Comparison of ENCODE assay signal across 8 cellular contexts in the genomic region with DNA sequence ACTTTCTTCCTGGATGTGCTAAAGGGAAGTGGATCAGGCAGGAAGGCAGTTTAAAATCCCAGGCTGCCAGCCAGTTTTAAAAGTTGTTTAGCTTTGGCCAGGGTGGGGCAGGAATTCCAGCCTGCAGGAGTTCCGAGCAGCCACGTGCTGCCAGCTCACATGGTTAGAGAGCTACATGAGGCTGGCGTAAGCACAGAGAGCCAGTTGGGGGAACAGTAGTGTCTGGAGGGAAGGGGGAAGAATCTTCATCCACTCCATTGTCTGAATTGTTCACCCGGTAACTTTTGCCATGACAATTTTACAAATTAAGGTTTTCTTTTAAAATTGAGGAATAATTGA. TPM values are rescaled to one million over a fixed set of nuclear protein-coding genes. Genes with fewer than 3 reads are reported as not detected.
DNase-seq lines count a peak whose midpoint lies in the region; ATAC-seq lines count a peak whose summit lies in the region.

No MANE protein-coding gene starts in this region.

- DNase-seq in DMS153 treated with DMSO at 0.1 percent for 48 hours (lab: John Stamatoyannopoulos, UW; ENCODE audit: unreplicated experiment) (peak; percentile 88), NCI-H460 (ENCODE audit: extremely low read depth, low read depth) (peak; percentile 95), dedifferentiated amniotic fluid mesenchymal stem cell (ENCODE audit: extremely low spot score) (peak; percentile 93), lung microvascular endothelial cell (ENCODE audit: low read depth in 2 of 2) (peak; percentile 93 to 95), ureter (ENCODE audit: low spot score) (peak; percentile 87)

- ATAC-seq in GM21528 (IDR thresholded peaks at IDR 0.05; ENCODE audit: low FRiP score, unreplicated experiment) = no peak
- ATAC-seq in GM19328 (IDR thresholded peaks at IDR 0.05; ENCODE audit: unreplicated experiment) = no peak
- ATAC-seq in HG02973 (IDR thresholded peaks at IDR 0.05; ENCODE audit: unreplicated experiment) = no peak

RNA-seq across cellular contexts. Expression of a gene that starts 12.0 kb away (rescaled TPM):
- total RNA-seq in NCI-H460 (2014; rRNA removed; shearing (Covaris generic)) = 64.3 and 66.7 TPM in 2 replicates
- polyA plus RNA-seq in NCI-H460 (2014; cell fraction: nucleus; rRNA removed) = 85.4 and 87.9 TPM in 2 replicates
- total RNA-seq in lung microvascular endothelial cell (18.3 and 21.4 TPM in 2 replicates), ureter (16.6 TPM)

RNA-seq across cellular contexts. Expression of a gene that starts 12.2 kb away (rescaled TPM):
- 12.3 and 13.8 TPM in 2 replicates for total RNA-seq in NCI-H460 (2014; rRNA removed; shearing (Covaris generic))
- polyA plus RNA-seq in NCI-H460 (2014; cell fraction: nucleus; rRNA removed) = 18.0 and 18.4 TPM in 2 replicates
- total RNA-seq in lung microvascular endothelial cell (10.7 and 15.7 TPM in 2 replicates), ureter (13.6 TPM)

RNA-seq across cellular contexts. Expression of a gene that starts 21.6 kb away (rescaled TPM):
- 53.1 and 56.2 TPM in 2 replicates for total RNA-seq in NCI-H460 (2014; rRNA removed; shearing (Covaris generic))
- polyA plus RNA-seq in NCI-H460 (2014; cell fraction: nucleus; rRNA removed) = 85.7 and 86.3 TPM in 2 replicates
- total RNA-seq in lung microvascular endothelial cell (51.2 and 76.8 TPM in 2 replicates), ureter (84.1 TPM)

RNA-seq across cellular contexts. Expression of a gene that starts 26.9 kb away (rescaled TPM):
- 0.20 TPM in 1 of 2 replicates, not detected in the other for total RNA-seq in NCI-H460 (2014; rRNA removed; shearing (Covaris generic))
- 0.24 TPM in 1 of 2 replicates, not detected in the other for polyA plus RNA-seq in NCI-H460 (2014; cell fraction: nucleus; rRNA removed)
- total RNA-seq in lung microvascular endothelial cell (under 0.01 TPM in 1 of 2 replicates, not detected in the other), ureter (0.29 TPM)

RNA-seq across cellular contexts. Expression of a gene that starts 38.5 kb away (rescaled TPM):
- total RNA-seq in NCI-H460 (2014; rRNA removed; shearing (Covaris generic)) = 16.0 and 21.0 TPM in 2 replicates
- polyA plus RNA-seq in NCI-H460 (2014; cell fraction: nucleus; rRNA removed) = 34.9 and 40.0 TPM in 2 replicates
- total RNA-seq in lung microvascular endothelial cell (12.4 and 15.9 TPM in 2 replicates), ureter (49.2 TPM)
